7 cellular contexts compared by ENCODE assay signal in the genomic region with DNA sequence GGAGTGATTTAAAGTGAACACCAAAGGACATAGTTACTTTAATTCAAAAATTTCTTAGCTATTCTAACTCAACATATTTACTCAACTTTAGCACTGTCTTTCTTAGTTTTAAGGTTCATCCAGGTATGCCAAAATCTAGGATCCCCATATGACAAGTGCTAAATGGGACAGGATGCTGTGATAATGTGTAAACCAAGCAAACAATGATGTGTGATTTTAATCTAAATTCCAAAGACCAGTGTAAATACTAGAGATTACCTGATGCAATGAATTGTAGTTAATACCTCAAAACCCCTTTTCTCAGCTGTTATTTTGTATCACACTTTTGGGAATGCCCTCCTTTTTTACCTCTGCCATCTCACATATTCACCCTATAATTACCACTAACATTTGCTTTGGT.
"Had no signal": no experiment of that assay in that cellular context is flagged by ENCODE, and none has a peak within 500 bp of the region (broad histone marks: within the 10 kb centered on the region; RNA-seq: fewer than 3 reads in every experiment).

No MANE protein-coding gene starts in this region.

- H3K27ac ChIP-seq: HL-60 had no signal

- H3K36me3 Mint-ChIP-seq: IgD-negative memory B cell had no signal

- H3K4me3 Mint-ChIP-seq: IgD-negative memory B cell had no signal

- H3K4me3 ChIP-seq: K562 had no signal

- H3K27ac Mint-ChIP-seq: IgD-negative memory B cell had no signal

- ATAC-seq: HepG2, K562 had no signal

- H3K27me3 Mint-ChIP-seq: IgD-negative memory B cell had no signal

- DNase-seq: IMR-90, KBM-7, KG1 had no signal
